22 cellular contexts compared by ENCODE assay signal in the genomic region with DNA sequence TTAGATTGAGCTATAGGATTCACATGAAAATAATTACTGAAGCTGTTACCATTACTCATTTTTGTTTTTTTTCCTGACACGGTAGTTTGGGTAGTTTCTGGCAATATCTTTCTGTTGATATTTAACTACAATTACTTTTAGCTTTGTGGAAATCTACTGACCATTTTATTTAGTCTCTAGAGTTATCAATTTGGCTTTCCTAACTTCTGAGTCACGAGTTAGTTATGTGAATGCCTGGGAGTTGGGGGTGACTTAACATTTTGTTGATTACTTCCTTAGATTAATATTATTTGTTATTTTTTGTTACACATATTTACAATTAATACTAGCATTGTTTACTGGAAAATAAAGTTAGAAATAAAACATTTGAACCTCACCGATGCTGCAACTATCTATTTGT.
DNase-seq lines count a peak whose midpoint lies in the region; FAIRE-seq and TF ChIP-seq lines count a peak whose summit lies in the region.
"Had no signal": no experiment of that assay in that cellular context is flagged by ENCODE, and none has a peak within 500 bp of the region (broad histone marks: within the 10 kb centered on the region; RNA-seq: fewer than 3 reads in every experiment).

No MANE protein-coding gene starts in this region.

- intact Hi-C loops in activated CD4-positive, alpha-beta memory T cell treated with anti-CD3 and anti-CD28 coated beads for 36 hours (cut with micrococcal nuclease) = no loop called here
- intact Hi-C loops in kidney (cut with DNase I) = no loop called here

- H3K9me3 Mint-ChIP-seq in activated CD4-positive, alpha-beta memory T cell treated with anti-CD3 and anti-CD28 coated beads for 36 hours = no peaks in the 10 kb centered on the region
- peaks cover 1% of the 10 kb centered on the region for H3K9me3 Mint-ChIP-seq in activated naive CD8-positive, alpha-beta T cell treated with anti-CD3 and anti-CD28 coated beads for 36 hours

- CTCF ChIA-PET in activated CD4-positive, alpha-beta memory T cell treated with anti-CD3 and anti-CD28 coated beads for 36 hours (lab: Charles Lee) = interaction anchor here (0.6 kb wide), 1 partner anchor 711 kb away, joined by 3 read pairs; no protein-coding TSS in a partner anchor

- no peaks in the 10 kb centered on the region for H3K4me1 ChIP-seq in kidney (ENCODE audit: control insufficient read depth in 1 of 2, insufficient read depth in 1 of 2, low read depth in 1 of 2, low read length in 2 of 2)
- H3K4me1 ChIP-seq: gastrocnemius medialis, lower lobe of right lung, Peyer's patch, uterus had no signal

- no peaks in the 10 kb centered on the region for H3K27me3 Mint-ChIP-seq in activated CD4-positive, alpha-beta memory T cell treated with anti-CD3 and anti-CD28 coated beads for 36 hours
- peaks cover 4% of the 10 kb centered on the region for H3K27me3 Mint-ChIP-seq in activated naive CD8-positive, alpha-beta T cell treated with anti-CD3 and anti-CD28 coated beads for 36 hours
- H3K27me3 Mint-ChIP-seq: stimulated activated naive B cell treated with anti-CD40 and anti-IgM and Interleukin-4, amounts not matched to agents 10 μg/mL and 1 μg/mL and 100 μg/mL, for 72 hours had no signal

- in situ Hi-C loops in astrocyte of the spinal cord (cut with HindIII; ENCODE audit: low sequenced_read_pairs) = no loop called here

- H3K9me3 ChIP-seq in kidney (ENCODE audit: control insufficient read depth in 1 of 2, low read length in 2 of 2) = no peaks in the 10 kb centered on the region
- H3K9me3 ChIP-seq: gastrocnemius medialis, lower lobe of right lung, Peyer's patch, uterus had no signal

- H3K9ac ChIP-seq in kidney (ENCODE audit: low read length in 2 of 2) = no peak overlapping the region

- no peak for FAIRE-seq in kidney (lab: Jason Lieb, UNC)

- no peak overlapping the region for H3K4me3 Mint-ChIP-seq in activated CD4-positive, alpha-beta memory T cell treated with anti-CD3 and anti-CD28 coated beads for 36 hours
- no peak overlapping the region for H3K4me3 Mint-ChIP-seq in activated naive CD8-positive, alpha-beta T cell treated with anti-CD3 and anti-CD28 coated beads for 36 hours
- H3K4me3 Mint-ChIP-seq: stimulated activated naive B cell treated with anti-CD40 and anti-IgM and Interleukin-4, amounts not matched to agents 10 μg/mL and 1 μg/mL and 100 μg/mL, for 72 hours had no signal

- peak; percentile 33 for DNase-seq in AG10803 (ENCODE audit: low read depth)
- peak; percentile 42 for DNase-seq in M059J (ENCODE audit: low read depth)
- DNase-seq in astrocyte of the spinal cord (ENCODE audit: low read depth, low spot score) = peak; percentile 13
- DNase-seq in iris pigment epithelial cell (ENCODE audit: low read depth) = peak; percentile 54
- no peak for DNase-seq in NCI-H1930 (lab: John Stamatoyannopoulos, UW)
- DNase-seq in activated CD4-positive, alpha-beta memory T cell treated with anti-CD3 and anti-CD28 coated beads for 36 hours = no peak
- no peak for DNase-seq in kidney
- no peak for DNase-seq in activated naive CD8-positive, alpha-beta T cell treated with anti-CD3 and anti-CD28 coated beads for 36 hours
- DNase-seq: ACHN; activated CD8-positive, alpha-beta memory T cell treated with anti-CD3 and anti-CD28 coated beads, Interleukin-2, amount 50 U/mL, for 48 hours; dorsolateral prefrontal cortex; gastrocnemius medialis; islet precursor cell; lower lobe of right lung; MV-4-11; NCI-H2029 treated with DMSO at 0.1 percent for 48 hours; Peyer's patch; stimulated activated CD4-positive, alpha-beta T cell treated with anti-CD3 and anti-CD28 coated beads, Interleukin-2, amount 100 ng/mL, for 48 hours; stimulated activated naive B cell treated with anti-CD40 and anti-IgM and Interleukin-4, amounts not matched to agents 10 μg/mL and 1 μg/mL and 100 μg/mL, for 72 hours; T-helper 2 cell; uterus had no signal

- no peak overlapping the region for H3K27ac Mint-ChIP-seq in activated CD4-positive, alpha-beta memory T cell treated with anti-CD3 and anti-CD28 coated beads for 36 hours
- no peak overlapping the region for H3K27ac Mint-ChIP-seq in activated naive CD8-positive, alpha-beta T cell treated with anti-CD3 and anti-CD28 coated beads for 36 hours
- H3K27ac Mint-ChIP-seq: stimulated activated naive B cell treated with anti-CD40 and anti-IgM and Interleukin-4, amounts not matched to agents 10 μg/mL and 1 μg/mL and 100 μg/mL, for 72 hours had no signal

- POLR2A ChIA-PET in activated CD4-positive, alpha-beta memory T cell treated with anti-CD3 and anti-CD28 coated beads for 36 hours (lab: Charles Lee) = no interaction called here

- no peak overlapping the region for H3K4me3 ChIP-seq in AG10803 (ENCODE audit: low read length)
- H3K4me3 ChIP-seq in astrocyte of the spinal cord (ENCODE audit: low read depth, low read length) = no peak overlapping the region
- H3K4me3 ChIP-seq in kidney (ENCODE audit: low read length in 2 of 2) = no peak overlapping the region
- H3K4me3 ChIP-seq: dorsolateral prefrontal cortex, gastrocnemius medialis, lower lobe of right lung, Peyer's patch, uterus had no signal

- no peaks in the 10 kb centered on the region for H3K36me3 Mint-ChIP-seq in activated CD4-positive, alpha-beta memory T cell treated with anti-CD3 and anti-CD28 coated beads for 36 hours
- H3K36me3 Mint-ChIP-seq in activated naive CD8-positive, alpha-beta T cell treated with anti-CD3 and anti-CD28 coated beads for 36 hours = no peaks in the 10 kb centered on the region
- H3K36me3 Mint-ChIP-seq: stimulated activated naive B cell treated with anti-CD40 and anti-IgM and Interleukin-4, amounts not matched to agents 10 μg/mL and 1 μg/mL and 100 μg/mL, for 72 hours had no signal

- no peaks in the 10 kb centered on the region for H3K36me3 ChIP-seq in kidney (ENCODE audit: control insufficient read depth in 1 of 2, insufficient read depth in 2 of 2, low read length in 2 of 2)
- H3K36me3 ChIP-seq: gastrocnemius medialis, lower lobe of right lung, Peyer's patch, uterus had no signal

- H3K4me1 Mint-ChIP-seq in activated CD4-positive, alpha-beta memory T cell treated with anti-CD3 and anti-CD28 coated beads for 36 hours (ENCODE audit: low read depth) = no peaks in the 10 kb centered on the region
- H3K4me1 Mint-ChIP-seq in activated naive CD8-positive, alpha-beta T cell treated with anti-CD3 and anti-CD28 coated beads for 36 hours = no peaks in the 10 kb centered on the region
- H3K4me1 Mint-ChIP-seq: stimulated activated naive B cell treated with anti-CD40 and anti-IgM and Interleukin-4, amounts not matched to agents 10 μg/mL and 1 μg/mL and 100 μg/mL, for 72 hours had no signal

- no peak for TF ChIP-seq CTCF in AG10803 (conservative IDR thresholded peaks at IDR 0.05; ENCODE audit: low read length)
- no peak for TF ChIP-seq CTCF in astrocyte of the spinal cord (IDR thresholded peaks at IDR 0.05; ENCODE audit: low read depth, low read length)
- TF ChIP-seq CTCF in kidney (IDR thresholded peaks at IDR 0.05; ENCODE audit: borderline replicate concordance, extremely low read depth, insufficient read depth) = no peak

- H3K27ac ChIP-seq in kidney (ENCODE audit: low read depth in 2 of 2, low read length in 2 of 2) = no peak overlapping the region
- H3K27ac ChIP-seq: dorsolateral prefrontal cortex, gastrocnemius medialis, lower lobe of right lung, Peyer's patch, uterus, VCaP had no signal

Comparison
In these comparisons a context has a peak if more than half of its experiments do, and no peak if none do; other contexts are left out.
1. DNase-seq: peak in AG10803 (single experiment), M059J (single experiment), astrocyte of the spinal cord (single experiment) and iris pigment epithelial cell (single experiment); none in NCI-H1930 (0 of 2), activated CD4-positive, alpha-beta memory T cell treated with anti-CD3 and anti-CD28 coated beads for 36 hours (single experiment), kidney (single experiment) and activated naive CD8-positive, alpha-beta T cell treated with anti-CD3 and anti-CD28 coated beads for 36 hours (single experiment).